ENCODE assay signal across 1 cellular context in genomic region chr3:183349421-183350157, GRCh38.
A peak's percentile ranks its signal among the peaks of the same experiment; 100 is the strongest.
TF ChIP-seq lines count a peak whose summit lies in the region.

No MANE protein-coding gene starts in this region.

TF ChIP-seq in K562, 482 proteins besides CTCF, POLR2A, EP300 and RAD21 (continued from another document and continues in another):
- no peak for TF ChIP-seq MGA (IDR thresholded peaks at IDR 0.05)
- no peak for TF ChIP-seq ZBTB12 (CRISPR knock-in tag; IDR thresholded peaks at IDR 0.05)
- TF ChIP-seq HNRNPLL (IDR thresholded peaks at IDR 0.05; ENCODE audit: low read depth, low read length, poor library complexity, severe bottlenecking): no peak
- no peak for TF ChIP-seq NRF1 (conservative IDR thresholded peaks at IDR 0.05 in 1 of 2, IDR thresholded peaks at IDR 0.05 in 1 of 2)
- no peak for TF ChIP-seq DACH1 (IDR thresholded peaks at IDR 0.05; ENCODE audit: partially characterized antibody)
- no peak for TF ChIP-seq ZNF431 (CRISPR knock-in tag; IDR thresholded peaks at IDR 0.05)
- TF ChIP-seq CTBP1 (IDR thresholded peaks at IDR 0.05; ENCODE audit: borderline replicate concordance): peak; percentile 42; the same call in 1 of the 2 replicates
- TF ChIP-seq KAT7 (CRISPR knock-in tag; IDR thresholded peaks at IDR 0.05; ENCODE audit: borderline replicate concordance): no peak
- no peak for TF ChIP-seq EZH2 (IDR thresholded peaks at IDR 0.05; ENCODE audit: borderline replicate concordance, low read depth, low read length)
- TF ChIP-seq STAT5B (CRISPR knock-in tag; IDR thresholded peaks at IDR 0.05): no peak
- TF ChIP-seq CBFA2T3 (IDR thresholded peaks at IDR 0.05): peak; percentile 75
- no peak for TF ChIP-seq GTF3C2 (IDR thresholded peaks at IDR 0.05; ENCODE audit: borderline replicate concordance, extremely low read depth, insufficient read length)
- no peak for TF ChIP-seq CBX3 (IDR thresholded peaks at IDR 0.05; ENCODE audit: borderline replicate concordance in 1 of 2, low read length in 2 of 2)
- TF ChIP-seq ARID1B (IDR thresholded peaks at IDR 0.05): peak; percentile 65
- TF ChIP-seq CSDE1 (IDR thresholded peaks at IDR 0.05): no peak
- no peak for TF ChIP-seq FUS (optimal IDR thresholded peaks at IDR 0.05; ENCODE audit: low read depth, low read length)
- no peak for TF ChIP-seq FOXP4 (CRISPR knock-in tag; IDR thresholded peaks at IDR 0.05; ENCODE audit: borderline replicate concordance)
- TF ChIP-seq FOS (IDR thresholded peaks at IDR 0.05; ENCODE audit: extremely low read depth, insufficient read length): no peak
- no peak for TF ChIP-seq ZBTB8A (IDR thresholded peaks at IDR 0.05; ENCODE audit: partially characterized antibody)
- no peak for TF ChIP-seq HDGF (IDR thresholded peaks at IDR 0.05)
- TF ChIP-seq IRF1 (CRISPR knock-in tag; IDR thresholded peaks at IDR 0.05; ENCODE audit: borderline replicate concordance): no peak
- TF ChIP-seq POLR3A (IDR thresholded peaks at IDR 0.05; ENCODE audit: borderline replicate concordance, extremely low read depth, insufficient read depth, insufficient read length): no peak
- TF ChIP-seq BCLAF1 (IDR thresholded peaks at IDR 0.05; ENCODE audit: borderline replicate concordance in 1 of 2, control insufficient read depth in 1 of 2, low read depth in 2 of 2, low read length in 1 of 2): no peak
- no peak for TF ChIP-seq GTF2F1 (IDR thresholded peaks at IDR 0.05; ENCODE audit: low read depth, low read length)
- no peak for TF ChIP-seq KAT8 (IDR thresholded peaks at IDR 0.05; ENCODE audit: low read depth)
- TF ChIP-seq ZNF445 (CRISPR knock-in tag; IDR thresholded peaks at IDR 0.05; ENCODE audit: low read depth): no peak
- TF ChIP-seq CCNT2 (IDR thresholded peaks at IDR 0.05; ENCODE audit: borderline replicate concordance, extremely low read depth, insufficient read length, low read depth, low read length): peak; percentile 47
- no peak for TF ChIP-seq ZNF780A (CRISPR knock-in tag; IDR thresholded peaks at IDR 0.05)
- TF ChIP-seq USF2 (CRISPR knock-in tag; IDR thresholded peaks at IDR 0.05): no peak
- peak in 1 of 2 experiments; percentile 61; a peak in 1 of 4 replicates for TF ChIP-seq RCOR1 (IDR thresholded peaks at IDR 0.05; ENCODE audit: borderline replicate concordance in 1 of 2, low read depth in 2 of 2, low read length in 2 of 2)
- no peak for TF ChIP-seq ZNF232 (CRISPR knock-in tag; IDR thresholded peaks at IDR 0.05)
- TF ChIP-seq ZNF79 (CRISPR knock-in tag; IDR thresholded peaks at IDR 0.05; ENCODE audit: low read depth): no peak
- TF ChIP-seq MYC (IDR thresholded peaks at IDR 0.05; ENCODE audit: low read depth, low read length): no peak
- TF ChIP-seq MYC (CRISPR knock-in tag; IDR thresholded peaks at IDR 0.05; ENCODE audit: borderline replicate concordance, low read depth): no peak
- TF ChIP-seq MTA2 (IDR thresholded peaks at IDR 0.05; ENCODE audit: low read depth): 0 out of 2 replicates have a peak, but pooled peaks have one; percentile 12
- no peak for TF ChIP-seq SMAD4 (CRISPR knock-in tag; conservative IDR thresholded peaks at IDR 0.05)
- no peak for TF ChIP-seq RFX7 (CRISPR knock-in tag; IDR thresholded peaks at IDR 0.05)
- no peak for TF ChIP-seq ZNF354B (CRISPR knock-in tag; IDR thresholded peaks at IDR 0.05)
- no peak for TF ChIP-seq ZNF347 (CRISPR knock-in tag; IDR thresholded peaks at IDR 0.05; ENCODE audit: low read depth)
- no peak for TF ChIP-seq DDX20 (tag; IDR thresholded peaks at IDR 0.05; ENCODE audit: low read depth)
- no peak for TF ChIP-seq ZNF584 (CRISPR knock-in tag; IDR thresholded peaks at IDR 0.05; ENCODE audit: low read depth)
